In genomic region chr5:139833525-139833924, GRCh38 we compare ENCODE assay signal across 31 cellular contexts. TPM values are rescaled to one million over a fixed set of nuclear protein-coding genes. Genes with fewer than 3 reads are reported as not detected.
"Had no signal": no experiment of that assay in that cellular context is flagged by ENCODE, and none has a peak within 500 bp of the region (broad histone marks: within the 10 kb centered on the region; RNA-seq: fewer than 3 reads in every experiment).

No MANE protein-coding gene starts in this region.

- H3K36me3 Mint-ChIP-seq: activated CD4-positive, alpha-beta memory T cell treated with anti-CD3 and anti-CD28 coated beads for 36 hours; activated naive CD4-positive, alpha-beta T cell treated with anti-CD3 and anti-CD28 coated beads, Interleukin-2, amount 10 ng/mL, durations not matched to agents 7 days and 5 days had no signal

- ATAC-seq: activated CD4-positive, alpha-beta T cell treated with anti-CD3 and anti-CD28 coated beads for 36 hours; activated naive CD8-positive, alpha-beta T cell treated with anti-CD3 and anti-CD28 coated beads, Interleukin-2, amount 50 U/mL, for 24 hours; activated T-cell treated with anti-CD3 and anti-CD28 coated beads, Interleukin-2, amount 50 U/mL, for 72 hours; effector memory CD8-positive, alpha-beta T cell; gastroesophageal sphincter had no signal

- H3K9me3 Mint-ChIP-seq: activated CD4-positive, alpha-beta memory T cell treated with anti-CD3 and anti-CD28 coated beads for 36 hours; activated CD4-positive, alpha-beta T cell treated with anti-CD3 and anti-CD28 coated beads, Interleukin-2, amount 10 ng/mL, durations not matched to agents 24 days and 14 days; activated naive CD4-positive, alpha-beta T cell treated with anti-CD3 and anti-CD28 coated beads, Interleukin-2, amount 10 ng/mL, durations not matched to agents 7 days and 5 days; activated naive CD8-positive, alpha-beta T cell treated with anti-CD3 and anti-CD28 coated beads, Interleukin-2, amount 50 U/mL, for 24 hours; activated T-cell treated with anti-CD3 and anti-CD28 coated beads, Interleukin-2, amount 50 U/mL, for 24 hours; activated T-cell treated with anti-CD3 and anti-CD28 coated beads, Interleukin-2, amount 50 U/mL, for 72 hours; effector memory CD8-positive, alpha-beta T cell had no signal

- H3K4me1 Mint-ChIP-seq: activated CD4-positive, alpha-beta T cell treated with anti-CD3 and anti-CD28 coated beads for 36 hours; activated CD4-positive, alpha-beta T cell treated with anti-CD3 and anti-CD28 coated beads, Interleukin-2, amount 10 ng/mL, durations not matched to agents 24 days and 14 days; activated naive CD4-positive, alpha-beta T cell treated with anti-CD3 and anti-CD28 coated beads, Interleukin-2, amount 10 ng/mL, durations not matched to agents 7 days and 5 days; activated naive CD8-positive, alpha-beta T cell treated with anti-CD3 and anti-CD28 coated beads, Interleukin-2, amount 50 U/mL, for 24 hours; brain had no signal

- H3K9me3 ChIP-seq: adrenal gland, ascending aorta, breast epithelium, esophagus squamous epithelium, gastroesophageal sphincter had no signal

- H3K4me3 ChIP-seq: adrenal gland, ascending aorta, breast epithelium, esophagus squamous epithelium, gastroesophageal sphincter had no signal

- H3K27ac Mint-ChIP-seq: activated CD4-positive, alpha-beta memory T cell treated with anti-CD3 and anti-CD28 coated beads for 36 hours; activated CD4-positive, alpha-beta T cell treated with anti-CD3 and anti-CD28 coated beads for 36 hours; activated CD4-positive, alpha-beta T cell treated with anti-CD3 and anti-CD28 coated beads, Interleukin-2, amount 10 ng/mL, durations not matched to agents 24 days and 14 days; activated naive CD4-positive, alpha-beta T cell treated with anti-CD3 and anti-CD28 coated beads, Interleukin-2, amount 10 ng/mL, durations not matched to agents 7 days and 5 days; activated naive CD8-positive, alpha-beta T cell; activated naive CD8-positive, alpha-beta T cell treated with anti-CD3 and anti-CD28 coated beads, Interleukin-2, amount 50 U/mL, for 24 hours; activated T-cell treated with anti-CD3 and anti-CD28 coated beads, Interleukin-2, amount 50 U/mL, for 24 hours; activated T-cell treated with anti-CD3 and anti-CD28 coated beads, Interleukin-2, amount 50 U/mL, for 72 hours; brain; effector memory CD8-positive, alpha-beta T cell had no signal

- H3K4me1 ChIP-seq: adrenal gland, ascending aorta, breast epithelium, esophagus squamous epithelium, gastroesophageal sphincter had no signal

- H3K4me3 Mint-ChIP-seq: activated CD4-positive, alpha-beta memory T cell treated with anti-CD3 and anti-CD28 coated beads for 36 hours; activated CD4-positive, alpha-beta T cell treated with anti-CD3 and anti-CD28 coated beads for 36 hours; activated CD4-positive, alpha-beta T cell treated with anti-CD3 and anti-CD28 coated beads, Interleukin-2, amount 10 ng/mL, durations not matched to agents 24 days and 14 days; activated naive CD4-positive, alpha-beta T cell treated with anti-CD3 and anti-CD28 coated beads, Interleukin-2, amount 10 ng/mL, durations not matched to agents 7 days and 5 days; activated naive CD8-positive, alpha-beta T cell; activated naive CD8-positive, alpha-beta T cell treated with anti-CD3 and anti-CD28 coated beads, Interleukin-2, amount 50 U/mL, for 24 hours; activated T-cell treated with anti-CD3 and anti-CD28 coated beads, Interleukin-2, amount 50 U/mL, for 24 hours; activated T-cell treated with anti-CD3 and anti-CD28 coated beads, Interleukin-2, amount 50 U/mL, for 72 hours; brain; effector memory CD8-positive, alpha-beta T cell had no signal

- H3K36me3 ChIP-seq: adrenal gland, ascending aorta, breast epithelium, esophagus squamous epithelium, gastroesophageal sphincter had no signal

- H3K27me3 ChIP-seq: adrenal gland, ascending aorta, breast epithelium had no signal

- H3K27ac ChIP-seq: adrenal gland, ascending aorta, breast epithelium, esophagus squamous epithelium, gastroesophageal sphincter had no signal

- DNase-seq: activated CD4-positive, alpha-beta memory T cell treated with anti-CD3 and anti-CD28 coated beads for 36 hours; activated CD4-positive, alpha-beta T cell treated with anti-CD3 and anti-CD28 coated beads for 36 hours; activated CD4-positive, alpha-beta T cell treated with anti-CD3 and anti-CD28 coated beads, Interleukin-2, amount 10 ng/mL, durations not matched to agents 24 days and 14 days; activated CD4-positive, CD25-positive, alpha-beta regulatory T cell; activated CD4-positive, CD25-positive, alpha-beta regulatory T cell treated with anti-CD3 and anti-CD28 coated beads, Interleukin-2, amount 50 U/mL, for 72 hours; activated CD8-positive, alpha-beta memory T cell treated with anti-CD3 and anti-CD28 coated beads, Interleukin-2, amount 50 U/mL, for 48 hours; activated gamma-delta T cell; activated naive CD4-positive, alpha-beta T cell; activated naive CD4-positive, alpha-beta T cell treated with anti-CD3 and anti-CD28 coated beads, Interleukin-2, amount 10 ng/mL, durations not matched to agents 7 days and 5 days; activated naive CD8-positive, alpha-beta T cell treated with anti-CD3 and anti-CD28 coated beads, Interleukin-2, amount 50 U/mL, for 24 hours; activated T-cell treated with anti-CD3 and anti-CD28 coated beads for 4 hours; activated T-cell treated with anti-CD3 and anti-CD28 coated beads, Interleukin-2, amount 50 U/mL, for 24 hours; activated T-cell treated with anti-CD3 and anti-CD28 coated beads, Interleukin-2, amount 50 U/mL, for 72 hours; adrenal gland; amygdala; caudate nucleus; cortex of kidney; dermis blood vessel endothelial cell; effector CD4-positive, alpha-beta T cell; effector memory CD8-positive, alpha-beta T cell; esophagus squamous epithelium; foreskin melanocyte; T-helper 2 cell had no signal

RNA-seq across cellular contexts. Expression of gene PSD2, which starts 37.9 kb away (rescaled TPM):
- total RNA-seq: activated CD4-positive, alpha-beta memory T cell treated with anti-CD3 and anti-CD28 coated beads for 36 hours; activated CD4-positive, alpha-beta T cell treated with anti-CD3 and anti-CD28 coated beads for 36 hours; activated CD4-positive, alpha-beta T cell treated with anti-CD3 and anti-CD28 coated beads, Interleukin-2, amount 10 ng/mL, durations not matched to agents 24 days and 14 days; activated T-cell treated with anti-CD3 and anti-CD28 coated beads, Interleukin-2, amount 50 U/mL, for 72 hours; ascending aorta; esophagus squamous epithelium; fibroblast of villous mesenchyme; glomerular endothelial cell; T-helper 1 cell treated with Interleukin-12 subunit alpha and Interleukin-12 subunit beta and Interleukin-4 antibody, amounts not matched to agents 30 ng/mL and 1 ng/mL, for 36 hours had no signal
